20 cellular contexts compared by ENCODE assay signal in the genomic region with DNA sequence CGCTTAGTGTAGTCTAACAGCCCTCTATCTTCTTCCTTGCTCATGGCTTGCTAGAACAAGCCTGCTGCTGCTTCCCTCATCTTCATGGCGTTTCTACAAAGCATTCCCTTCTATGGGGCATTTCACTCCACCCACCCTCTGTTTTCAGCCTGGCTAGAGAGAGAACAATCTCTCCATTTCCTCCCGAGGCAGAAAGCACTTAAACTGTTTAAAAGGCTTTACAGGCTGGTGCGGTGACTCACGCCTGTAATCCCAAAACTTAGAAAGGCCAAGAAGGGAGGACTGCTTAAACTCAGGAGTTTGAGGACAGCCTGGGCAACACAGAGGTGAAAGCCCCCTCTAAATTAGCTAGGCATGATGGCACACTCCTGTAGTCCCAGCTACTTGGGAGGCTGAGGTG.
"Had no signal": no experiment of that assay in that cellular context is flagged by ENCODE, and none has a peak within 500 bp of the region (broad histone marks: within the 10 kb centered on the region; RNA-seq: fewer than 3 reads in every experiment).

No MANE protein-coding gene starts in this region.

- H3K27ac Mint-ChIP-seq: activated naive CD4-positive, alpha-beta T cell treated with anti-CD3 and anti-CD28 coated beads, Interleukin-2, amount 50 U/mL, for 72 hours; mesothelial cell of epicardium; natural killer cell; progenitor cell of endocrine pancreas; T-helper 1 cell treated with Interleukin-12 subunit alpha and Interleukin-12 subunit beta and Interleukin-4 antibody, amounts not matched to agents 30 μg/mL and 1 μg/mL, for 36 hours; WTC11 had no signal

- H3K4me1 Mint-ChIP-seq: central memory CD8-positive, alpha-beta T cell; mesothelial cell of epicardium; natural killer cell; WTC11 had no signal

- H3K27ac ChIP-seq: lower lobe of right lung, sigmoid colon had no signal

- H3K9me3 Mint-ChIP-seq: activated naive CD4-positive, alpha-beta T cell treated with anti-CD3 and anti-CD28 coated beads, Interleukin-2, amount 50 U/mL, for 72 hours; central memory CD8-positive, alpha-beta T cell; mesothelial cell of epicardium; natural killer cell; T-helper 1 cell treated with Interleukin-12 subunit alpha and Interleukin-12 subunit beta and Interleukin-4 antibody, amounts not matched to agents 30 μg/mL and 1 μg/mL, for 36 hours; WTC11 had no signal

- H3K4me3 Mint-ChIP-seq: central memory CD8-positive, alpha-beta T cell; mesothelial cell of epicardium; natural killer cell; T-helper 1 cell treated with Interleukin-12 subunit alpha and Interleukin-12 subunit beta and Interleukin-4 antibody, amounts not matched to agents 30 μg/mL and 1 μg/mL, for 36 hours; WTC11 had no signal

- DNase-seq: activated CD4-positive, alpha-beta T cell treated with anti-CD3 and anti-CD28 coated beads, Interleukin-2, amount 50 U/mL, for 48 hours; activated effector memory CD4-positive, alpha-beta T cell treated with anti-CD3 and anti-CD28 coated beads, Interleukin-2, amount 50 U/mL, for 16 hours; activated T-cell treated with anti-CD3 and anti-CD28 coated beads for 4 hours; aorta; effector memory CD4-positive, alpha-beta T cell; lower lobe of right lung; natural killer cell; retina; sigmoid colon; stimulated activated CD4-positive, alpha-beta T cell treated with anti-CD3 and anti-CD28 coated beads, Interleukin-4, amount 100 ng/mL, for 1 hour; stimulated activated naive CD4-positive, alpha-beta T cell treated with Interleukin-2 at 50 U/mL for 16 hours; T1000 had no signal

- H3K27me3 ChIP-seq: sigmoid colon had no signal

- H3K4me1 ChIP-seq: lower lobe of right lung, sigmoid colon had no signal

- H3K9me3 ChIP-seq: lower lobe of right lung, sigmoid colon had no signal

- FAIRE-seq: colon had no signal

- ATAC-seq: activated naive CD4-positive, alpha-beta T cell treated with anti-CD3 and anti-CD28 coated beads, Interleukin-2, amount 50 U/mL, for 72 hours; left lobe of liver; lower lobe of right lung; natural killer cell; WTC11 had no signal

- H3K4me3 ChIP-seq: lower lobe of right lung, sigmoid colon had no signal

- H3K27me3 Mint-ChIP-seq: central memory CD8-positive, alpha-beta T cell; progenitor cell of endocrine pancreas had no signal

- H3K36me3 Mint-ChIP-seq: natural killer cell had no signal

- H3K36me3 ChIP-seq: lower lobe of right lung, sigmoid colon had no signal
